Comparison of ENCODE assay signal across 11 cellular contexts in the genomic region with DNA sequence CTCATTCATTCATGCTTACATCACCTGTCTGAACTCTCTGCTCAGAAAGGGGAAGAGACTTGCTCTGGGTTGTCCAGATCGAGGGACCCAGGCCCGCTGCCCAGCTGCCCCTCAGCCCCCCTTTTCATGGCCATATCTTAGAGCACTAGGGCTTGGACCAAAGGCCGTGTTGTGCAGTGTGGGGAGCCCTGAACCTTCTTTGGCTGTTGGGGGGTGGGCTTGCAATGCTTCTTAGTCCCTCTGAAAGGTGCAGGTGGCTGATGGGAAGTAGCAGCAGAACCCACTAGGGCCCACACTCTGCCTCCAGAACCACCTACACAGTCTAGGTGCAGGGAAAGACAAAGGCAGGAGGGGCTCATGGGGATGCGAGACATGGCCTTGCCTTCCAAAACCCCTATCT. TPM values are rescaled to one million over a fixed set of nuclear protein-coding genes. Genes with fewer than 3 reads are reported as not detected.
"Had no signal": no experiment of that assay in that cellular context is flagged by ENCODE, and none has a peak within 500 bp of the region (broad histone marks: within the 10 kb centered on the region; RNA-seq: fewer than 3 reads in every experiment).

No MANE protein-coding gene starts in this region.

- H3K27ac ChIP-seq: HL-60 had no signal

- H3K27ac Mint-ChIP-seq: GM23338, HFFc6 had no signal

- H3K4me3 ChIP-seq: GM23338, HAP-1 had no signal

- H3K9me3 ChIP-seq: HAP-1 had no signal

- H3K9me3 Mint-ChIP-seq: GM23338, HFFc6, IgD-negative memory B cell had no signal

- ATAC-seq: GM23338, HCT116, HepG2 had no signal

- H3K36me3 ChIP-seq: HAP-1 had no signal

- DNase-seq: H7, HFFc6, KBM-7 had no signal

- H3K4me3 Mint-ChIP-seq: GM23338, HFFc6, IgD-negative memory B cell had no signal

- H3K4me1 ChIP-seq: HAP-1 had no signal

RNA-seq across cellular contexts. Expression of a gene that starts 2.3 kb away (rescaled TPM):
- total RNA-seq: H4, HepG2, HT1080 had no signal
